ENCODE assay signal across 12 cellular contexts in the genomic region with DNA sequence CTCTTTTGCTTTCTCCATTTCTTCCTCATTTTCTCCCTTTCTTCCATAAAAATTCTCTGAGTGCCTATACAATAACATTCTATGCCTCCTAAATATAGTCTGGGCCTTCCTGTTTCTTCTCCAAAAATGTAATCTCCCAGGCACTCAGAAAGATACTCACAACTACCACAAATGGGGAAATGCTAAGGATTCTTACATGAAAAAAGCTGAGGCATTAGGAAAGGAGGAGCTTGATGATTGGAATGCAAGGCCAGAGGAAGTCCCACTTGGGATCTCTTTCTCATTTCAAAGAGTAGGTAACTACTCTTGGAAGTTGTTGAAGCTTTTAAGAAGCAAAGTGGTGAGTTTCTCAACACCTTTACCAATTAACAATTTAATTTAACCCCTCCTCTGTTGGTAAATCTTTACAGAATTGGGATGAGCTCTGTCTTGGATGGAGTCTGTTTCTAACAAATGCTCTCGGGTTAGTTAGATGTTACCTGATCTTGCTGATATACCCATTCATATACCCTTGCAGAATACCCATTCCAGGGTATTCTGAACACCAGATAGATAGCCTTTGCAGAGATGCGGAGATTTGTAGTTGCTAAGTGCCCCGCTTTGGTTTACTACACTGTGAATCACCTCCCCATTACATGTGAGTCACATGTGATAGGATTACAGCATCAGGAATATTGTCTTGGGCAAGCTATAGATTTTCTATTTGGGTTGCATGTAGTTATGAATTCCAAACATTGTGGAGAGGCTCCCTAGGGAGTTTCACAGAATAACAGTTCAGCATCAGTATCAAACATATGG. TPM values are rescaled to one million over a fixed set of nuclear protein-coding genes. Genes with fewer than 3 reads are reported as not detected.
A peak's percentile ranks its signal among the peaks of the same experiment; 100 is the strongest.
DNase-seq lines count a peak whose midpoint lies in the region; ATAC-seq and TF ChIP-seq lines count a peak whose summit lies in the region.
"Had no signal": no experiment of that assay in that cellular context is flagged by ENCODE, and none has a peak within 500 bp of the region (broad histone marks: within the 10 kb centered on the region; RNA-seq: fewer than 3 reads in every experiment).

No MANE protein-coding gene starts in this region.

- intact Hi-C loops in A673 (cut with micrococcal nuclease; ENCODE audit: unreplicated experiment), result loop anchor here (5.0 kb wide), 1 partner anchor 78 kb away; no protein-coding TSS in a partner anchor

- POLR2A ChIA-PET in A673 (lab: Charles Lee; ENCODE audit: low non-redundant PET), result interaction anchor here (0.6 kb wide), 2 partner anchors 35 to 102 kb away, joined by 3 read pairs; no protein-coding TSS in a partner anchor

- H3K36me3 ChIP-seq in A673 (ENCODE audit: insufficient read depth, low read length, poor library complexity, severe bottlenecking), result no peaks in the 10 kb centered on the region

- H3K9me3 ChIP-seq in A673 (ENCODE audit: low read depth, low read length, poor library complexity, severe bottlenecking), result no peaks in the 10 kb centered on the region

- no TSS peak for BruUV-seq in A673 (replicated peaks; lab: Mats Ljungman, UMichigan)

- no peaks in the 10 kb centered on the region for H3K27me3 ChIP-seq in A673 (replicated peaks; ENCODE audit: insufficient read depth, low read depth, low read length, poor library complexity)

- DNase-seq in A673 (ENCODE audit: low spot score) (peak; percentile 17), LHCN-M2 (ENCODE audit: low read depth) (peak; percentile 59), choroid plexus epithelial cell (ENCODE audit: low read depth) (peak; percentile 23), cerebellum (ENCODE audit: low spot score) (no peak), occipital lobe (lab: John Stamatoyannopoulos, UW) (no peak)
- DNase-seq: activated CD4-positive, alpha-beta memory T cell treated with anti-CD3 and anti-CD28 coated beads for 36 hours; COR-L47; nucleus accumbens; RPMI8226 had no signal

- ATAC-seq in HG03108 (IDR thresholded peaks at IDR 0.05; ENCODE audit: unreplicated experiment), result no peak
- ATAC-seq in HG02973 (IDR thresholded peaks at IDR 0.05; ENCODE audit: unreplicated experiment), result no peak

- H3K27ac ChIP-seq in A673 (ENCODE audit: low read depth, low read length, poor library complexity, severe bottlenecking), result no peak overlapping the region

- CTCF ChIA-PET in A673 (lab: Charles Lee), result no interaction called here

- no peak overlapping the region for H3K4me3 ChIP-seq in A673 (ENCODE audit: low read depth, low read length, poor library complexity, severe bottlenecking)
- H3K4me3 ChIP-seq in choroid plexus epithelial cell (ENCODE audit: low read depth, low read length), result no peak overlapping the region
- H3K4me3 ChIP-seq in iPS-11a (ENCODE audit: low read depth, low read length), result peak overlapping the region; percentile 68

- TF ChIP-seq CTCF in A673 (conservative IDR thresholded peaks at IDR 0.05; ENCODE audit: low read depth, low read length), result no peak
- TF ChIP-seq CTCF in choroid plexus epithelial cell (conservative IDR thresholded peaks at IDR 0.05; ENCODE audit: low read depth, low read length), result no peak

- H3K4me1 ChIP-seq in A673 (ENCODE audit: insufficient read depth, low read length, poor library complexity, severe bottlenecking), result peaks cover 14% of the 10 kb centered on the region

RNA-seq across cellular contexts. Expression of a gene that starts 3.6 kb away (rescaled TPM):
- total RNA-seq in A673 (2021) (4.8 and 7.8 TPM in 2 replicates), LHCN-M2 (2014; rRNA removed) (0.98 and 2.4 TPM in 2 replicates), cerebellum (14.0 TPM), occipital lobe (23.1 TPM)
- polyA plus RNA-seq in LHCN-M2 (2012), result 2.6 TPM
- total RNA-seq: activated CD4-positive, alpha-beta memory T cell treated with anti-CD3 and anti-CD28 coated beads for 36 hours had no signal

RNA-seq across cellular contexts. Expression of a gene that starts 25.8 kb away (rescaled TPM):
- total RNA-seq in A673 (2021) (0.13 and 0.24 TPM in 2 replicates), LHCN-M2 (2014; rRNA removed) (under 0.01 TPM in 1 of 2 replicates, not detected in the other), cerebellum (0.54 TPM), occipital lobe (0.47 TPM)
- polyA plus RNA-seq in LHCN-M2 (2012), result not detected
- total RNA-seq: activated CD4-positive, alpha-beta memory T cell treated with anti-CD3 and anti-CD28 coated beads for 36 hours had no signal

Comparison
In these comparisons a context has a peak if more than half of its experiments do, and no peak if none do; other contexts are left out.
1. DNase-seq: peak in A673 (single experiment), LHCN-M2 (single experiment) and choroid plexus epithelial cell (single experiment); none in cerebellum (single experiment) and occipital lobe (single experiment).